ENCODE assay signal across 31 cellular contexts in genomic region chr10:49034925-49035324, GRCh38.
"Had no signal": no experiment of that assay in that cellular context is flagged by ENCODE, and none has a peak within 500 bp of the region (broad histone marks: within the 10 kb centered on the region; RNA-seq: fewer than 3 reads in every experiment).

No MANE protein-coding gene starts in this region.

- H3K9me3 Mint-ChIP-seq: activated CD4-positive, alpha-beta T cell treated with anti-CD3 and anti-CD28 coated beads, Interleukin-2, amount 10 ng/mL, durations not matched to agents 24 days and 14 days; activated naive CD4-positive, alpha-beta T cell treated with anti-CD3 and anti-CD28 coated beads, Interleukin-2, amount 50 U/mL, for 24 hours; activated naive CD8-positive, alpha-beta T cell treated with anti-CD3 and anti-CD28 coated beads, Interleukin-2, amount 10 ng/mL, durations not matched to agents 7 days and 5 days; activated T-cell treated with anti-CD3 and anti-CD28 coated beads, Interleukin-2, amount 50 U/mL, for 24 hours; activated T-helper 2 cell treated with anti-CD3 and anti-CD28 coated beads, Interferon-gamma antibody, Interleukin-2, Interleukin-4, amounts not matched to agents 10 μg/mL and 5 μg/mL and 100 μg/mL, durations not matched to agents 14 hours and 24 hours and 36 hours; central memory CD8-positive, alpha-beta T cell; T-helper 1 cell treated with Interleukin-12 subunit alpha and Interleukin-12 subunit beta and Interleukin-4 antibody, amounts not matched to agents 30 μg/mL and 1 μg/mL, for 36 hours; T-helper 2 cell treated with Interferon-gamma antibody and Interleukin-4, amounts not matched to agents 5 μg/mL and 100 μg/mL, for 36 hours had no signal

- H3K4me1 Mint-ChIP-seq: activated CD4-positive, alpha-beta T cell treated with anti-CD3 and anti-CD28 coated beads, Interleukin-2, amount 10 ng/mL, durations not matched to agents 24 days and 14 days; activated naive CD4-positive, alpha-beta T cell treated with anti-CD3 and anti-CD28 coated beads, Interleukin-2, amount 50 U/mL, for 24 hours; activated naive CD8-positive, alpha-beta T cell treated with anti-CD3 and anti-CD28 coated beads, Interleukin-2, amount 10 ng/mL, durations not matched to agents 7 days and 5 days; central memory CD8-positive, alpha-beta T cell had no signal

- DNase-seq: activated CD4-positive, alpha-beta T cell treated with anti-CD3 and anti-CD28 coated beads, Interleukin-2, amount 10 ng/mL, durations not matched to agents 24 days and 14 days; activated CD4-positive, alpha-beta T cell treated with anti-CD3 and anti-CD28 coated beads, Interleukin-2, amount 50 U/mL, for 4 hours; activated CD8-positive, alpha-beta T cell treated with anti-CD3 and anti-CD28 coated beads, Interleukin-2, amount 10 ng/mL, durations not matched to agents 7 days and 5 days; activated gamma-delta T cell; activated naive CD4-positive, alpha-beta T cell treated with Interleukin-2 at 50 U/mL for 16 hours; activated naive CD8-positive, alpha-beta T cell treated with anti-CD3 and anti-CD28 coated beads, Interleukin-2, amount 10 ng/mL, durations not matched to agents 7 days and 5 days; activated T-cell treated with anti-CD3 and anti-CD28 coated beads, Interleukin-2, amount 50 U/mL, for 24 hours; amygdala; MM.1S; MV-4-11; NCI-H1092 treated with DMSO at 0.1 percent for 48 hours; NCI-H1436 treated with DMSO at 0.1 percent for 48 hours; NCI-H187 treated with DMSO at 0.1 percent for 48 hours; NCI-H2081; NCI-H2171 treated with DMSO at 0.1 percent for 48 hours; NCI-H2227 treated with DMSO at 0.1 percent for 48 hours; NCI-H446; NCI-H510A treated with DMSO at 0.1 percent for 48 hours; NCI-H69; NCI-H82; NK-92 treated with Interleukin-12 subunit alpha and Interleukin-12 subunit beta, amount 100 ng/mL, for 24 hours; PC-3; Peyer's patch; RPMI8226; SHP77 treated with DMSO at 0.1 percent for 48 hours; SK-N-SH had no signal

- H3K4me3 Mint-ChIP-seq: activated CD4-positive, alpha-beta T cell treated with anti-CD3 and anti-CD28 coated beads, Interleukin-2, amount 10 ng/mL, durations not matched to agents 24 days and 14 days; activated CD8-positive, alpha-beta T cell treated with anti-CD3 and anti-CD28 coated beads, Interleukin-2, amount 10 ng/mL, durations not matched to agents 7 days and 5 days; activated naive CD4-positive, alpha-beta T cell treated with anti-CD3 and anti-CD28 coated beads, Interleukin-2, amount 50 U/mL, for 24 hours; activated naive CD8-positive, alpha-beta T cell treated with anti-CD3 and anti-CD28 coated beads, Interleukin-2, amount 10 ng/mL, durations not matched to agents 7 days and 5 days; activated T-cell treated with anti-CD3 and anti-CD28 coated beads, Interleukin-2, amount 50 U/mL, for 24 hours; central memory CD8-positive, alpha-beta T cell; T-helper 1 cell treated with Interleukin-12 subunit alpha and Interleukin-12 subunit beta and Interleukin-4 antibody, amounts not matched to agents 30 μg/mL and 1 μg/mL, for 36 hours; T-helper 2 cell treated with Interferon-gamma antibody and Interleukin-4, amounts not matched to agents 5 μg/mL and 100 μg/mL, for 36 hours had no signal

- H3K27ac Mint-ChIP-seq: activated CD4-positive, alpha-beta T cell treated with anti-CD3 and anti-CD28 coated beads, Interleukin-2, amount 10 ng/mL, durations not matched to agents 24 days and 14 days; activated CD8-positive, alpha-beta T cell treated with anti-CD3 and anti-CD28 coated beads, Interleukin-2, amount 10 ng/mL, durations not matched to agents 7 days and 5 days; activated naive CD4-positive, alpha-beta T cell treated with anti-CD3 and anti-CD28 coated beads, Interleukin-2, amount 50 U/mL, for 24 hours; activated naive CD8-positive, alpha-beta T cell treated with anti-CD3 and anti-CD28 coated beads, Interleukin-2, amount 10 ng/mL, durations not matched to agents 7 days and 5 days; activated T-cell treated with anti-CD3 and anti-CD28 coated beads, Interleukin-2, amount 50 U/mL, for 24 hours; activated T-helper 2 cell treated with anti-CD3 and anti-CD28 coated beads, Interferon-gamma antibody, Interleukin-2, Interleukin-4, amounts not matched to agents 10 μg/mL and 5 μg/mL and 100 μg/mL, durations not matched to agents 14 hours and 24 hours and 36 hours; T-helper 1 cell treated with Interleukin-12 subunit alpha and Interleukin-12 subunit beta and Interleukin-4 antibody, amounts not matched to agents 30 μg/mL and 1 μg/mL, for 36 hours; T-helper 2 cell treated with Interferon-gamma antibody and Interleukin-4, amounts not matched to agents 5 μg/mL and 100 μg/mL, for 36 hours had no signal

- H3K27me3 Mint-ChIP-seq: activated CD4-positive, alpha-beta T cell treated with anti-CD3 and anti-CD28 coated beads, Interleukin-2, amount 10 ng/mL, durations not matched to agents 24 days and 14 days; activated naive CD4-positive, alpha-beta T cell treated with anti-CD3 and anti-CD28 coated beads, Interleukin-2, amount 50 U/mL, for 24 hours; central memory CD8-positive, alpha-beta T cell had no signal

- H3K36me3 Mint-ChIP-seq: activated naive CD4-positive, alpha-beta T cell treated with anti-CD3 and anti-CD28 coated beads, Interleukin-2, amount 50 U/mL, for 24 hours; activated naive CD8-positive, alpha-beta T cell treated with anti-CD3 and anti-CD28 coated beads, Interleukin-2, amount 10 ng/mL, durations not matched to agents 7 days and 5 days had no signal

- ATAC-seq: activated CD8-positive, alpha-beta T cell treated with anti-CD3 and anti-CD28 coated beads, Interleukin-2, amount 10 ng/mL, durations not matched to agents 7 days and 5 days; PC-3 had no signal
